8 cellular contexts compared by ENCODE assay signal in the genomic region with DNA sequence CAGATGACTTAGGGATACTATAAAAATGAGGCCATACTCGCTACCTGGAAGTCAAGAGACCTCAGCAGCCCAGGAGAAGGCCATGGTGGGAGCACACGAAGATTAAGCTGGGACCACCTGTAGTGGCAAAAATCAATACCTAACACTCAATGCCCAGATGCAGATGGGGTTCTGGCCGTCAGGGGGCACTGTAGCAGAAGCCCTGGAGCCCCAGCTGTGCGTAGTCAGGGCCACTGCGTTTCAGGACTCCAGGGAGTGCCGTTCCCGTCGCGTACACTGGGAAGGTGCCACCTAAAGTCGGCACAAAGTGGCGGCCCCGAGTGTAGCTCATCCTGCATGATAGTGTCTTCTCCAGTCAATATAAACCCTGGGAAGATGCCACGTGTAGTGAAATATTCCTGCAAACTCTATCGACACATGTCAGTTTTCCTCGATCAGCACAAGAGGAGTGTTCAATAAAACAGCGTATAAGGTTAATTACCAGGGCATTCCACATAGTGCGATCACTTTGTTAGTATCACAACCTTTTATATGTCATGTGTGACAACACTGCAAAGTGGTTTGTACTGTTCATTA.
DNase-seq lines count a peak whose midpoint lies in the region; ATAC-seq lines count a peak whose summit lies in the region.

No MANE protein-coding gene starts in this region.

- H3K9me3 ChIP-seq in iPS-18a (ENCODE audit: control insufficient read depth, low read depth, low read length) = no peaks in the 10 kb centered on the region

- ATAC-seq in GM19397 (IDR thresholded peaks at IDR 0.05; ENCODE audit: unreplicated experiment) = no peak

- peak; percentile 21 for DNase-seq in stimulated activated CD4-positive, alpha-beta T cell treated with anti-CD3 and anti-CD28 coated beads, Interleukin-15, amount 100 ng/mL, for 24 hours
- no peak for DNase-seq in stimulated activated CD4-positive, alpha-beta T cell treated with anti-CD3 and anti-CD28 coated beads, Interleukin-4, amount 100 ng/mL, for 1 hour
- DNase-seq in UCSD-AML1 (lab: John Stamatoyannopoulos, UW; ENCODE audit: unreplicated experiment) (peak; percentile 12), ureter (ENCODE audit: low spot score) (peak; percentile 49), T-helper 1 cell (no peak), GF-D8 (lab: John Stamatoyannopoulos, UW) (no peak)

- peaks cover 4% of the 10 kb centered on the region for H3K27me3 ChIP-seq in iPS-18a (ENCODE audit: control insufficient read depth, insufficient read depth, low read length)

- H3K27ac ChIP-seq in iPS-18a (ENCODE audit: low read length) = no peak overlapping the region

- no peaks in the 10 kb centered on the region for H3K36me3 ChIP-seq in iPS-18a (ENCODE audit: control insufficient read depth, low read depth, low read length)

- H3K9ac ChIP-seq in iPS-18a (ENCODE audit: low read length) = no peak overlapping the region

- H3K4me3 ChIP-seq in iPS-18a (ENCODE audit: low read length) = peak overlapping the region; percentile 23

- peaks cover 34% of the 10 kb centered on the region for H3K4me1 ChIP-seq in iPS-18a (ENCODE audit: control insufficient read depth, low read depth, low read length)

Comparison
In these comparisons a context has a peak if more than half of its experiments do, and no peak if none do; other contexts are left out.
1. DNase-seq: peak in stimulated activated CD4-positive, alpha-beta T cell treated with anti-CD3 and anti-CD28 coated beads, Interleukin-15, amount 100 ng/mL, for 24 hours (single experiment), UCSD-AML1 (single experiment) and ureter (single experiment); none in stimulated activated CD4-positive, alpha-beta T cell treated with anti-CD3 and anti-CD28 coated beads, Interleukin-4, amount 100 ng/mL, for 1 hour (single experiment), T-helper 1 cell (0 of 5) and GF-D8 (single experiment).